13 cellular contexts compared by ENCODE assay signal in the genomic region with DNA sequence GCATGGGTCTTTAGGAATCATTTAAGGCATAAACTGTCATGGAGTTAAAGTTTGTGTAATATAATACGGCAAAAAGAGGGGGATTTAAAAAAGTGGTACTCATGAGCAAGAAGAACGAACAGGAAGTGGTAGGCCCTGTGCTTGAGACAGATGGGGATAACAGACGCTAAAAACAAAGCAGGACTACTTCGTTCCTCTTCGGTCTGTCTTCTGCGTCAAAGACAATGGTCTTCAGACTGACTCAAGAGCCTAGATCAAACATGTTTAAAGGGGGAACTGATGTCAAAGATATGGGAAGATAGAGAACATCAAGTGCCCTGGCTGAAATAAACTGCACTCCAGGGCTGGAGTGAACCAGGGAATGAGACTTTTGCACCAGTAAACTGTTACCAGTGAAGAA.
"Had no signal": no experiment of that assay in that cellular context is flagged by ENCODE, and none has a peak within 500 bp of the region (broad histone marks: within the 10 kb centered on the region; RNA-seq: fewer than 3 reads in every experiment).

No MANE protein-coding gene starts in this region.

- ATAC-seq: activated CD4-positive, CD25-positive, alpha-beta regulatory T cell treated with anti-CD3 and anti-CD28 coated beads, Interleukin-2, amount 50 U/mL, for 24 hours; activated T-cell treated with anti-CD3 and anti-CD28 coated beads, Interleukin-2, amount 50 U/mL, for 4 hours; foreskin keratinocyte; stimulated activated naive B cell treated with anti-CD40 and anti-IgM and Interleukin-4, amounts not matched to agents 10 μg/mL and 1 μg/mL and 100 μg/mL, for 72 hours had no signal

- H3K36me3 Mint-ChIP-seq: type B pancreatic cell had no signal

- H3K27me3 ChIP-seq: colonic mucosa, foreskin keratinocyte, sigmoid colon had no signal

- H3K27ac Mint-ChIP-seq: stimulated activated naive B cell treated with anti-CD40 and anti-IgM and Interleukin-4, amounts not matched to agents 10 μg/mL and 1 μg/mL and 100 μg/mL, for 72 hours; type B pancreatic cell had no signal

- H3K4me3 Mint-ChIP-seq: activated T-cell treated with anti-CD3 and anti-CD28 coated beads, Interleukin-2, amount 50 U/mL, for 4 hours; stimulated activated naive B cell treated with anti-CD40 and anti-IgM and Interleukin-4, amounts not matched to agents 10 μg/mL and 1 μg/mL and 100 μg/mL, for 72 hours; type B pancreatic cell had no signal

- H3K4me3 ChIP-seq: colonic mucosa, sigmoid colon had no signal

- H3K36me3 ChIP-seq: colonic mucosa, sigmoid colon had no signal

- H3K4me1 ChIP-seq: colonic mucosa, foreskin keratinocyte, sigmoid colon had no signal

- H3K9me3 ChIP-seq: colonic mucosa had no signal

- H3K27me3 Mint-ChIP-seq: stimulated activated naive B cell treated with anti-CD40 and anti-IgM and Interleukin-4, amounts not matched to agents 10 μg/mL and 1 μg/mL and 100 μg/mL, for 72 hours; type B pancreatic cell had no signal

- DNase-seq: activated CD4-positive, alpha-beta T cell treated with anti-CD3 and anti-CD28 coated beads, Interleukin-2, amount 50 U/mL, for 48 hours; activated gamma-delta T cell; activated T-cell treated with anti-CD3 and anti-CD28 coated beads, Interleukin-2, amount 50 U/mL, for 4 hours; colonic mucosa; effector CD4-positive, alpha-beta T cell; foreskin keratinocyte; mammary epithelial cell; sigmoid colon; stimulated activated CD4-positive, alpha-beta T cell treated with anti-CD3 and anti-CD28 coated beads, Interleukin-2, amount 100 ng/mL, for 24 hours; stimulated activated naive B cell treated with anti-CD40 and anti-IgM and Interleukin-4, amounts not matched to agents 10 μg/mL and 1 μg/mL and 100 μg/mL, for 72 hours; T-helper 1 cell had no signal
